27 cellular contexts compared by ENCODE assay signal in the genomic region with DNA sequence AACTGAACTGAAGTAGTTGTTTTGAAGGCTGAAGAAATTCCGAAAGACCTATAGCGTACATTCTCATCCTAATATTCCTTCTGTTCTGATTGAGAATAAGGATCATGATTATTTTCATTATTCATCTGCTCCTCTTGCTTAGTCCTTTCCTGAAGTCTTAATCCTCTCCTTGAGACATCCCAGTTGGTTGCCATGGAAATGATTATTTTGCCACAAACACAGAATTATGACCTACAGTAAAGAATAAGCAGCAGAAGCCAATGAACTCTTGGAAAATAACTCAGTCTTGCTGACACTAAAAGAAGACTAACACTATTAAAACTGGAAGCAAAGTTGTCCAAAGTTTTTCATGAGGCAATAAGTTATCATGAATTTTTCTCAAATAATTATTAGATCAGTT. TPM values are rescaled to one million over a fixed set of nuclear protein-coding genes. Genes with fewer than 3 reads are reported as not detected.
DNase-seq lines count a peak whose midpoint lies in the region; ATAC-seq and TF ChIP-seq lines count a peak whose summit lies in the region.
"Had no signal": no experiment of that assay in that cellular context is flagged by ENCODE, and none has a peak within 500 bp of the region (broad histone marks: within the 10 kb centered on the region; RNA-seq: fewer than 3 reads in every experiment).

No MANE protein-coding gene starts in this region.

- no peak overlapping the region for H3K27ac Mint-ChIP-seq in HFFc6
- H3K27ac Mint-ChIP-seq: CD14-positive monocyte; CD8-positive, alpha-beta memory T cell had no signal

- 40 to 69% methylated on average over 2 of the region's 2 CpGs for WGBS in gastroesophageal sphincter (ENCODE audit: low coverage in 1 of 2), 2 donors
- 48% methylated on average over 2 of the region's 2 CpGs for WGBS in smooth muscle cell (ENCODE audit: low lambda C conversion rate)

- DNase-seq in A673 (ENCODE audit: low spot score) (peak; percentile 3), HFFc6 (peak; percentile 6), choroid plexus epithelial cell (ENCODE audit: low read depth) (peak; percentile 5), iris pigment epithelial cell (ENCODE audit: low read depth) (peak; percentile 16), NK-92 (lab: John Stamatoyannopoulos, UW; ENCODE audit: unreplicated experiment) (no peak), smooth muscle cell (lab: John Stamatoyannopoulos, UW; ENCODE audit: unreplicated experiment) (no peak)
- DNase-seq: ACHN; BE2C; Calu3; CD8-positive, alpha-beta memory T cell; DMS153; Kasumi-1; MM.1S; NCI-H2029; NCI-H446 treated with DMSO at 0.1 percent for 48 hours; NCI-H526; NCI-H82; Right ventricle myocardium superior; RPMI8226 had no signal

- H3K27me3 ChIP-seq in A673 (replicated peaks; ENCODE audit: insufficient read depth, low read depth, low read length, poor library complexity) (no peaks in the 10 kb centered on the region), gastroesophageal sphincter (no peaks in the 10 kb centered on the region), smooth muscle cell (ENCODE audit: low read depth) (no peaks in the 10 kb centered on the region)
- H3K27me3 ChIP-seq: BE2C, SJSA1 had no signal

- no peak overlapping the region for H3K4me3 Mint-ChIP-seq in HFFc6
- H3K4me3 Mint-ChIP-seq: CD14-positive monocyte; CD8-positive, alpha-beta memory T cell had no signal

- BruUV-seq in A673 (replicated peaks; lab: Mats Ljungman, UMichigan): no TSS peak

- intact Hi-C loops in A673 (cut with micrococcal nuclease; ENCODE audit: unreplicated experiment): no loop called here

- ATAC-seq in HG02798 (IDR thresholded peaks at IDR 0.05; ENCODE audit: poor library complexity, unreplicated experiment) (no peak), gastroesophageal sphincter (no peak)
- ATAC-seq: HCT116, K562 had no signal

- POLR2A ChIA-PET in A673 (lab: Charles Lee; ENCODE audit: low non-redundant PET): no interaction called here

- H3K4me3 ChIP-seq in A673 (ENCODE audit: low read depth, low read length, poor library complexity, severe bottlenecking): no peak overlapping the region
- no peak overlapping the region for H3K4me3 ChIP-seq in choroid plexus epithelial cell (ENCODE audit: low read depth, low read length)
- H3K4me3 ChIP-seq in gastroesophageal sphincter: no peak overlapping the region
- H3K4me3 ChIP-seq in smooth muscle cell: no peak overlapping the region
- H3K4me3 ChIP-seq: K562, SJSA1 had no signal

- H2AFZ ChIP-seq in smooth muscle cell (ENCODE audit: low read depth): no peak overlapping the region

- H3K9me3 ChIP-seq in A673 (ENCODE audit: low read depth, low read length, poor library complexity, severe bottlenecking): no peaks in the 10 kb centered on the region
- no peaks in the 10 kb centered on the region for H3K9me3 ChIP-seq in gastroesophageal sphincter
- H3K9me3 ChIP-seq in smooth muscle cell (replicated peaks; ENCODE audit: low read depth): no peaks in the 10 kb centered on the region
- H3K9me3 ChIP-seq: BE2C, SJSA1 had no signal

- H3K27me3 Mint-ChIP-seq in HFFc6 (ENCODE audit: insufficient read depth): peaks cover 4% of the 10 kb centered on the region

- no peaks in the 10 kb centered on the region for H3K9me3 Mint-ChIP-seq in HFFc6
- H3K9me3 Mint-ChIP-seq: CD8-positive, alpha-beta memory T cell had no signal

- H3F3A ChIP-seq in smooth muscle cell (ENCODE audit: low read depth): no peaks in the 10 kb centered on the region

- no peak for TF ChIP-seq POLR2A in gastroesophageal sphincter (IDR thresholded peaks at IDR 0.05)

- no peaks in the 10 kb centered on the region for H3K4me1 Mint-ChIP-seq in HFFc6 (ENCODE audit: low read depth)
- H3K4me1 Mint-ChIP-seq: CD8-positive, alpha-beta memory T cell had no signal

- CTCF ChIA-PET in A673 (lab: Charles Lee): no interaction called here

- H3K4me1 ChIP-seq in A673 (ENCODE audit: insufficient read depth, low read length, poor library complexity, severe bottlenecking): no peaks in the 10 kb centered on the region
- H3K4me1 ChIP-seq in gastroesophageal sphincter: no peaks in the 10 kb centered on the region
- peaks cover 3% of the 10 kb centered on the region for H3K4me1 ChIP-seq in smooth muscle cell (ENCODE audit: low read depth)
- H3K4me1 ChIP-seq: SJSA1 had no signal

- H3K36me3 ChIP-seq in A673 (ENCODE audit: insufficient read depth, low read length, poor library complexity, severe bottlenecking) (no peaks in the 10 kb centered on the region), gastroesophageal sphincter (no peaks in the 10 kb centered on the region), smooth muscle cell (ENCODE audit: low read depth) (no peaks in the 10 kb centered on the region)
- H3K36me3 ChIP-seq: BE2C, SJSA1 had no signal

- no peak overlapping the region for H3K9ac ChIP-seq in smooth muscle cell (ENCODE audit: low read depth)

- TF ChIP-seq EP300 in gastroesophageal sphincter (IDR thresholded peaks at IDR 0.05): no peak

- H3K79me2 ChIP-seq in smooth muscle cell (ENCODE audit: low read depth): no peaks in the 10 kb centered on the region

- no peaks in the 10 kb centered on the region for H4K20me1 ChIP-seq in smooth muscle cell (ENCODE audit: low read depth)

- H3K27ac ChIP-seq in A673 (ENCODE audit: low read depth, low read length, poor library complexity, severe bottlenecking) (no peak overlapping the region), gastroesophageal sphincter (no peak overlapping the region), smooth muscle cell (ENCODE audit: low read depth) (no peak overlapping the region)
- H3K27ac ChIP-seq: 22Rv1, SJSA1 had no signal

- no peak overlapping the region for H3K4me2 ChIP-seq in smooth muscle cell

- TF ChIP-seq CTCF in A673 (conservative IDR thresholded peaks at IDR 0.05; ENCODE audit: low read depth, low read length) (no peak), HFFc6 (IDR thresholded peaks at IDR 0.05) (no peak), choroid plexus epithelial cell (conservative IDR thresholded peaks at IDR 0.05; ENCODE audit: low read depth, low read length) (no peak), gastroesophageal sphincter (IDR thresholded peaks at IDR 0.05) (no peak), smooth muscle cell (IDR thresholded peaks at IDR 0.05; ENCODE audit: borderline replicate concordance, insufficient read depth, poor library complexity, severe bottlenecking) (no peak)

- H3K36me3 Mint-ChIP-seq in HFFc6 (ENCODE audit: low read depth): no peaks in the 10 kb centered on the region
- H3K36me3 Mint-ChIP-seq: CD14-positive monocyte; CD8-positive, alpha-beta memory T cell had no signal

RNA-seq across cellular contexts. Expression of gene JAZF1, which starts 47.8 kb away (rescaled TPM):
- total RNA-seq in A673 (2021) (1.5 TPM in 2 replicates), gastroesophageal sphincter (10 to 100 TPM; 27.8 to 36.5 (median 30.5) TPM), smooth muscle cell (14.2 and 18.0 TPM in 2 replicates)
- total RNA-seq in HFFc6 (2021; fragmentation: NEBNext Ultra II Directional; extraction: Animal tissue kit (Norgen Biotek cat#: 25700)): 10 to 100 TPM; 17.5 to 26.3 (median 21.4) TPM
- polyA plus RNA-seq in smooth muscle cell: 14.4 and 17.4 TPM in 2 replicates
- total RNA-seq: G401 had no signal

Comparison
In these comparisons a context has a peak if more than half of its experiments do, and no peak if none do; other contexts are left out.
1. DNase-seq: peak in A673 (single experiment), HFFc6 (single experiment), choroid plexus epithelial cell (single experiment) and iris pigment epithelial cell (single experiment); none in NK-92 (single experiment) and smooth muscle cell (single experiment).